ENCODE assay signal across 9 cellular contexts in genomic region chr4:15882675-15883086, GRCh38. TPM values are rescaled to one million over a fixed set of nuclear protein-coding genes. Genes with fewer than 3 reads are reported as not detected.
DNase-seq lines count a peak whose midpoint lies in the region; ATAC-seq and TF ChIP-seq lines count a peak whose summit lies in the region.
"Had no signal": no experiment of that assay in that cellular context is flagged by ENCODE, and none has a peak within 500 bp of the region (broad histone marks: within the 10 kb centered on the region; RNA-seq: fewer than 3 reads in every experiment).

No MANE protein-coding gene starts in this region.

- H3K4me1 ChIP-seq in esophagus muscularis mucosa: peaks cover 0 to 16% (median 6%) of the 10 kb centered on the region in 4 donors
- no peaks in the 10 kb centered on the region for H3K4me1 ChIP-seq in naive thymus-derived CD4-positive, alpha-beta T cell (ENCODE audit: control insufficient read depth in 2 of 2, insufficient read depth in 2 of 2, low read length in 2 of 2)

- POLR2A ChIA-PET in naive thymus-derived CD4-positive, alpha-beta T cell (lab: Charles Lee): interaction anchor here (0.6 kb wide), 1 partner anchor 1565 kb away, joined by 3 read pairs; no protein-coding TSS in a partner anchor

- no peaks in the 10 kb centered on the region for H3K27me3 ChIP-seq in esophagus muscularis mucosa
- no peaks in the 10 kb centered on the region for H3K27me3 ChIP-seq in naive thymus-derived CD4-positive, alpha-beta T cell (ENCODE audit: control insufficient read depth in 2 of 2, insufficient read depth in 2 of 2, low read length in 2 of 2)

- H3K27me3 Mint-ChIP-seq in naive thymus-derived CD4-positive, alpha-beta T cell: peaks cover 0 to 20% (median 4%) of the 10 kb centered on the region in 5 donors
- H3K27me3 Mint-ChIP-seq: activated naive CD4-positive, alpha-beta T cell treated with anti-CD3 and anti-CD28 coated beads, Interleukin-2, amount 50 U/mL, for 24 hours had no signal

- H3K4me1 Mint-ChIP-seq in naive thymus-derived CD4-positive, alpha-beta T cell: peaks cover 0 to 13% (median 0%) of the 10 kb centered on the region in 7 donors

- 82% methylated on average over 1 of the region's 1 CpG for WGBS in esophagus muscularis mucosa

- H3K27ac ChIP-seq in esophagus muscularis mucosa (replicated peaks in 1 of 4): no peak overlapping the region
- H3K27ac ChIP-seq in naive thymus-derived CD4-positive, alpha-beta T cell (ENCODE audit: low read depth, low read length): no peak overlapping the region

- peak; percentile 72 for DNase-seq in D341Med (ENCODE audit: low spot score)
- DNase-seq in NCI-H526 (lab: John Stamatoyannopoulos, UW): peak; percentile 42 to 73
- peak; percentile 71 for DNase-seq in activated CD8-positive, alpha-beta memory T cell treated with anti-CD3 and anti-CD28 coated beads for 24 hours
- no peak for DNase-seq in esophagus muscularis mucosa (ENCODE audit: extremely low spot score)
- peak in 7 of 9 donors; percentile 22 to 52 (median 41) for DNase-seq in naive thymus-derived CD4-positive, alpha-beta T cell
- peak; percentile 86 for DNase-seq in superior temporal gyrus (ENCODE audit: extremely low spot score)

- no peak overlapping the region for H3K4me3 Mint-ChIP-seq in naive thymus-derived CD4-positive, alpha-beta T cell
- H3K4me3 Mint-ChIP-seq: activated naive CD4-positive, alpha-beta T cell treated with anti-CD3 and anti-CD28 coated beads, Interleukin-2, amount 50 U/mL, for 24 hours had no signal

- no peak for TF ChIP-seq EP300 in esophagus muscularis mucosa (IDR thresholded peaks at IDR 0.05)

- no peaks in the 10 kb centered on the region for H3K36me3 ChIP-seq in esophagus muscularis mucosa
- H3K36me3 ChIP-seq in naive thymus-derived CD4-positive, alpha-beta T cell (ENCODE audit: control insufficient read depth in 2 of 3, insufficient read depth in 3 of 3, low read length in 3 of 3): no peaks in the 10 kb centered on the region

- intact Hi-C loops in esophagus muscularis mucosa (cut with DNase I): loop anchor here (1.0 to 2.0 kb wide), 2 partner anchors 75 to 118 kb away; no protein-coding TSS in a partner anchor
- intact Hi-C loops in naive thymus-derived CD4-positive, alpha-beta T cell (cut with micrococcal nuclease): loop anchor here (1.0 to 10.0 kb wide), 7 partner anchors 74 to 383 kb away; no protein-coding TSS in a partner anchor

- ATAC-seq in GM19397 (IDR thresholded peaks at IDR 0.05; ENCODE audit: unreplicated experiment) (peak; percentile 97), HG03439 (IDR thresholded peaks at IDR 0.05; ENCODE audit: unreplicated experiment) (peak; percentile 98)
- peak; percentile 89 for ATAC-seq in naive thymus-derived CD4-positive, alpha-beta T cell

- H3K4me3 ChIP-seq in esophagus muscularis mucosa: no peak overlapping the region
- no peak overlapping the region for H3K4me3 ChIP-seq in naive thymus-derived CD4-positive, alpha-beta T cell (ENCODE audit: low read length)

- H3K27ac Mint-ChIP-seq in naive thymus-derived CD4-positive, alpha-beta T cell: peak overlapping the region in 1 of 9 donors; percentile 2
- H3K27ac Mint-ChIP-seq: activated naive CD4-positive, alpha-beta T cell treated with anti-CD3 and anti-CD28 coated beads, Interleukin-2, amount 50 U/mL, for 24 hours had no signal

- H3K9me3 Mint-ChIP-seq in naive thymus-derived CD4-positive, alpha-beta T cell: peaks cover 0 to 8% (median 3%) of the 10 kb centered on the region in 11 donors
- H3K9me3 Mint-ChIP-seq: activated naive CD4-positive, alpha-beta T cell treated with anti-CD3 and anti-CD28 coated beads, Interleukin-2, amount 50 U/mL, for 24 hours had no signal

- no peaks in the 10 kb centered on the region for H3K9me3 ChIP-seq in esophagus muscularis mucosa
- no peaks in the 10 kb centered on the region for H3K9me3 ChIP-seq in naive thymus-derived CD4-positive, alpha-beta T cell (ENCODE audit: control insufficient read depth in 2 of 3, low read length in 3 of 3)

- TF ChIP-seq POLR2A in esophagus muscularis mucosa (IDR thresholded peaks at IDR 0.05; ENCODE audit: low read depth): no peak

- no peaks in the 10 kb centered on the region for H3K36me3 Mint-ChIP-seq in naive thymus-derived CD4-positive, alpha-beta T cell
- H3K36me3 Mint-ChIP-seq: activated naive CD4-positive, alpha-beta T cell treated with anti-CD3 and anti-CD28 coated beads, Interleukin-2, amount 50 U/mL, for 24 hours had no signal

- peak; percentile 85 to 95 (median 86) for TF ChIP-seq CTCF in esophagus muscularis mucosa (IDR thresholded peaks at IDR 0.05)

- CTCF ChIA-PET in naive thymus-derived CD4-positive, alpha-beta T cell (lab: Charles Lee): interaction anchor here (0.8 to 2.1 kb wide), 14 partner anchors 10 to 384 kb away, joined by 3 to 10 read pairs (median 4); partner anchors contain the start of gene BST1

RNA-seq across cellular contexts. Expression of gene FGFBP1, which starts 55.9 kb away (rescaled TPM):
- total RNA-seq in esophagus muscularis mucosa: under 1 TPM in 3 of 4 donors, not detected in 1; 0.33 to 0.92 (median 0.52) TPM
- not detected for total RNA-seq in naive thymus-derived CD4-positive, alpha-beta T cell
- polyA plus RNA-seq in naive thymus-derived CD4-positive, alpha-beta T cell: not detected
